ENCODE assay signal across 20 cellular contexts in genomic region chr1:201269241-201269640, GRCh38. TPM values are rescaled to one million over a fixed set of nuclear protein-coding genes. Genes with fewer than 3 reads are reported as not detected.
DNase-seq lines count a peak whose midpoint lies in the region; ATAC-seq and TF ChIP-seq lines count a peak whose summit lies in the region.
"Had no signal": no experiment of that assay in that cellular context is flagged by ENCODE, and none has a peak within 500 bp of the region (broad histone marks: within the 10 kb centered on the region; RNA-seq: fewer than 3 reads in every experiment).

No MANE protein-coding gene starts in this region.

- H3K4me3 Mint-ChIP-seq in endothelial cell (ENCODE audit: unreplicated experiment) (no peak overlapping the region), nephron (no peak overlapping the region), natural killer cell (no peak overlapping the region)
- no peak overlapping the region for H3K4me3 Mint-ChIP-seq in activated CD4-positive, alpha-beta memory T cell treated with anti-CD3 and anti-CD28 coated beads for 36 hours
- H3K4me3 Mint-ChIP-seq: activated CD8-positive, alpha-beta T cell treated with anti-CD3 and anti-CD28 coated beads, Interleukin-2, amount 10 ng/mL, durations not matched to agents 7 days and 5 days; activated naive CD4-positive, alpha-beta T cell treated with anti-CD3 and anti-CD28 coated beads for 36 hours; naive thymus-derived CD4-positive, alpha-beta T cell had no signal

- CTCF ChIA-PET in activated CD4-positive, alpha-beta memory T cell treated with anti-CD3 and anti-CD28 coated beads for 36 hours (lab: Charles Lee) = no interaction called here

- TF ChIP-seq CTCF in endothelial cell (IDR thresholded peaks at IDR 0.05; ENCODE audit: unreplicated experiment) (no peak), nephron (IDR thresholded peaks at IDR 0.05; ENCODE audit: unreplicated experiment in 3 of 3) (no peak), natural killer cell (IDR thresholded peaks at IDR 0.05) (no peak)

- DNase-seq in activated effector memory CD4-positive, alpha-beta T cell treated with anti-CD3 and anti-CD28 coated beads, Interleukin-2, amount 50 U/mL, for 16 hours = peak; percentile 28
- DNase-seq in activated effector memory CD4-positive, alpha-beta T cell treated with Interleukin-2 at 50 U/mL for 16 hours = no peak
- DNase-seq in endothelial cell (ENCODE audit: low spot score) (no peak), natural killer cell (no peak)
- no peak for DNase-seq in activated CD4-positive, alpha-beta memory T cell treated with anti-CD3 and anti-CD28 coated beads for 36 hours
- DNase-seq: activated CD8-positive, alpha-beta T cell treated with anti-CD3 and anti-CD28 coated beads, Interleukin-2, amount 10 ng/mL, durations not matched to agents 7 days and 5 days; activated naive CD4-positive, alpha-beta T cell treated with anti-CD3 and anti-CD28 coated beads for 36 hours; activated T-cell treated with anti-CD3 and anti-CD28 coated beads, Interleukin-2, amount 50 U/mL, for 1 hour; DMS79 treated with DMSO at 0.1 percent for 48 hours; effector CD4-positive, alpha-beta T cell; KBM-7; naive thymus-derived CD4-positive, alpha-beta T cell; NCI-H1436 treated with DMSO at 0.1 percent for 48 hours; stimulated activated CD4-positive, alpha-beta T cell treated with anti-CD3 and anti-CD28 coated beads, Interleukin-2, amount 100 ng/mL, for 48 hours; stimulated activated naive CD4-positive, alpha-beta T cell had no signal

- H3K27me3 Mint-ChIP-seq in endothelial cell (ENCODE audit: unreplicated experiment) (peaks cover 5% of the 10 kb centered on the region), nephron (ENCODE audit: low read depth) (peaks cover 30% of the 10 kb centered on the region), natural killer cell (ENCODE audit: low read depth in 2 of 2) (peaks cover 19 to 46% of the 10 kb centered on the region in 2 donors)
- peaks cover 31% of the 10 kb centered on the region for H3K27me3 Mint-ChIP-seq in activated CD4-positive, alpha-beta memory T cell treated with anti-CD3 and anti-CD28 coated beads for 36 hours

- H3K36me3 Mint-ChIP-seq in endothelial cell (ENCODE audit: low read depth, unreplicated experiment) (no peaks in the 10 kb centered on the region), nephron (ENCODE audit: low read depth) (no peaks in the 10 kb centered on the region), natural killer cell (no peaks in the 10 kb centered on the region)
- H3K36me3 Mint-ChIP-seq in activated CD4-positive, alpha-beta memory T cell treated with anti-CD3 and anti-CD28 coated beads for 36 hours = no peaks in the 10 kb centered on the region
- H3K36me3 Mint-ChIP-seq: naive thymus-derived CD4-positive, alpha-beta T cell had no signal

- H3K9me3 Mint-ChIP-seq in endothelial cell (ENCODE audit: unreplicated experiment) = no peaks in the 10 kb centered on the region
- H3K9me3 Mint-ChIP-seq in nephron = no peaks in the 10 kb centered on the region
- H3K9me3 Mint-ChIP-seq in natural killer cell = no peaks in the 10 kb centered on the region
- H3K9me3 Mint-ChIP-seq in activated CD4-positive, alpha-beta memory T cell treated with anti-CD3 and anti-CD28 coated beads for 36 hours = no peaks in the 10 kb centered on the region
- H3K9me3 Mint-ChIP-seq: activated naive CD4-positive, alpha-beta T cell treated with anti-CD3 and anti-CD28 coated beads for 36 hours; naive thymus-derived CD4-positive, alpha-beta T cell had no signal

- intact Hi-C loops in natural killer cell (cut with micrococcal nuclease) = no loop called here
- intact Hi-C loops in activated CD4-positive, alpha-beta memory T cell treated with anti-CD3 and anti-CD28 coated beads for 36 hours (cut with micrococcal nuclease) = no loop called here

- POLR2A ChIA-PET in activated CD4-positive, alpha-beta memory T cell treated with anti-CD3 and anti-CD28 coated beads for 36 hours (lab: Charles Lee) = no interaction called here

- H3K27ac Mint-ChIP-seq in endothelial cell (ENCODE audit: unreplicated experiment) (peak overlapping the region; percentile 9), nephron (peak overlapping the region in 2 of 3 experiments; percentile 38 to 46), natural killer cell (no peak overlapping the region)
- H3K27ac Mint-ChIP-seq in activated CD4-positive, alpha-beta memory T cell treated with anti-CD3 and anti-CD28 coated beads for 36 hours = no peak overlapping the region
- H3K27ac Mint-ChIP-seq: activated CD8-positive, alpha-beta T cell treated with anti-CD3 and anti-CD28 coated beads, Interleukin-2, amount 10 ng/mL, durations not matched to agents 7 days and 5 days; activated naive CD4-positive, alpha-beta T cell treated with anti-CD3 and anti-CD28 coated beads for 36 hours; naive thymus-derived CD4-positive, alpha-beta T cell had no signal

- no peak for ATAC-seq in natural killer cell
- no peak for ATAC-seq in GM18498 (IDR thresholded peaks at IDR 0.05; ENCODE audit: unreplicated experiment)
- no peak for ATAC-seq in HG02759 (IDR thresholded peaks at IDR 0.05; ENCODE audit: unreplicated experiment)
- ATAC-seq: activated CD8-positive, alpha-beta T cell treated with anti-CD3 and anti-CD28 coated beads, Interleukin-2, amount 10 ng/mL, durations not matched to agents 7 days and 5 days; GM12878; naive thymus-derived CD4-positive, alpha-beta T cell had no signal

- H3K4me1 Mint-ChIP-seq in endothelial cell (ENCODE audit: unreplicated experiment) = peaks cover 12% of the 10 kb centered on the region
- peaks cover 32% of the 10 kb centered on the region for H3K4me1 Mint-ChIP-seq in nephron
- H3K4me1 Mint-ChIP-seq in natural killer cell = no peaks in the 10 kb centered on the region
- no peaks in the 10 kb centered on the region for H3K4me1 Mint-ChIP-seq in activated CD4-positive, alpha-beta memory T cell treated with anti-CD3 and anti-CD28 coated beads for 36 hours (ENCODE audit: low read depth)

RNA-seq across cellular contexts. Expression of gene PKP1, which starts 14.1 kb away (rescaled TPM):
- total RNA-seq in endothelial cell (ENCODE audit: unreplicated experiment) (0.64 TPM), natural killer cell (not detected)
- not detected for total RNA-seq in activated CD4-positive, alpha-beta memory T cell treated with anti-CD3 and anti-CD28 coated beads for 36 hours
- total RNA-seq: A172; activated CD8-positive, alpha-beta T cell treated with anti-CD3 and anti-CD28 coated beads, Interleukin-2, amount 10 ng/mL, durations not matched to agents 7 days and 5 days; activated naive CD4-positive, alpha-beta T cell treated with anti-CD3 and anti-CD28 coated beads for 36 hours; GM12878; naive thymus-derived CD4-positive, alpha-beta T cell had no signal

Comparison
In these comparisons a context has a peak if more than half of its experiments do, and no peak if none do; other contexts are left out.
1. H3K27ac Mint-ChIP-seq: peak in endothelial cell (single experiment) and nephron (2 of 3); none in natural killer cell (0 of 2) and activated CD4-positive, alpha-beta memory T cell treated with anti-CD3 and anti-CD28 coated beads for 36 hours (single experiment).